1 cellular context compared by ENCODE assay signal in genomic region chr7:65981965-65982792, GRCh38.
TF ChIP-seq lines count a peak whose summit lies in the region.

Gene GUSB, minus strand, starts transcription at chr7:65982213. Its CDS starts 30 bp downstream, at chr7:65982183.

TF ChIP-seq in K562, 482 proteins besides CTCF, POLR2A, EP300 and RAD21 (continued from another document and continues in another):
- TF ChIP-seq PHB (CRISPR knock-in tag; IDR thresholded peaks at IDR 0.05) (peak; percentile 78; the same call in 1 of the 2 replicates), MXD1 (CRISPR knock-in tag; IDR thresholded peaks at IDR 0.05; ENCODE audit: borderline replicate concordance, poor library complexity, severe bottlenecking) (peak; percentile 47), RB1 (IDR thresholded peaks at IDR 0.05; ENCODE audit: low read depth) (peak; percentile 100), WHSC1 (IDR thresholded peaks at IDR 0.05; ENCODE audit: low read length) (no peak), REST (CRISPR knock-in tag; IDR thresholded peaks at IDR 0.05; ENCODE audit: low read depth) (0 out of 2 replicates have a peak, but pooled peaks have one; percentile 42), ZFPM2 (CRISPR knock-in tag; IDR thresholded peaks at IDR 0.05) (no peak), SMARCC2 (IDR thresholded peaks at IDR 0.05; ENCODE audit: low read depth) (no peak), ZNF695 (CRISPR knock-in tag; IDR thresholded peaks at IDR 0.05) (peak; percentile 66; the same call in 1 of the 2 replicates), USF1 (CRISPR knock-in tag; IDR thresholded peaks at IDR 0.05) (peak; percentile 91), SIN3A (IDR thresholded peaks at IDR 0.05; ENCODE audit: borderline replicate concordance in 2 of 2, control insufficient read depth in 1 of 2, low read depth in 2 of 2, low read length in 2 of 2) (peak in 1 of 2 experiments; percentile 84; a peak in 3 of 4 replicates), SP2 (IDR thresholded peaks at IDR 0.05; ENCODE audit: extremely low read depth, low read depth, low read length, poor library complexity, severe bottlenecking) (no peak), ZHX1 (conservative IDR thresholded peaks at IDR 0.05; ENCODE audit: low read length) (no peak), ZFP36 (IDR thresholded peaks at IDR 0.05; ENCODE audit: low read depth, low read length, partially characterized antibody) (no peak), ZNF175 (CRISPR knock-in tag; IDR thresholded peaks at IDR 0.05; ENCODE audit: low read depth) (peak; percentile 43; the same call in 1 of the 2 replicates), CTCFL (IDR thresholded peaks at IDR 0.05; ENCODE audit: borderline replicate concordance, insufficient read depth, low read depth, low read length, poor library complexity, severe bottlenecking) (peak; percentile 4), MXI1 (IDR thresholded peaks at IDR 0.05; ENCODE audit: low read depth, low read length) (peak; percentile 69; the same call in 1 of the 2 replicates), KLF1 (tag; IDR thresholded peaks at IDR 0.05) (peak; percentile 94), ATF4 (CRISPR knock-in tag; IDR thresholded peaks at IDR 0.05) (peak; percentile 67; the same call in 1 of the 2 replicates), ZEB2 (IDR thresholded peaks at IDR 0.05) (peak; percentile 7; the same call in 1 of the 2 replicates), ZNF277 (CRISPR knock-in tag; IDR thresholded peaks at IDR 0.05; ENCODE audit: borderline replicate concordance) (no peak)
- TF ChIP-seq, protein P1, sequence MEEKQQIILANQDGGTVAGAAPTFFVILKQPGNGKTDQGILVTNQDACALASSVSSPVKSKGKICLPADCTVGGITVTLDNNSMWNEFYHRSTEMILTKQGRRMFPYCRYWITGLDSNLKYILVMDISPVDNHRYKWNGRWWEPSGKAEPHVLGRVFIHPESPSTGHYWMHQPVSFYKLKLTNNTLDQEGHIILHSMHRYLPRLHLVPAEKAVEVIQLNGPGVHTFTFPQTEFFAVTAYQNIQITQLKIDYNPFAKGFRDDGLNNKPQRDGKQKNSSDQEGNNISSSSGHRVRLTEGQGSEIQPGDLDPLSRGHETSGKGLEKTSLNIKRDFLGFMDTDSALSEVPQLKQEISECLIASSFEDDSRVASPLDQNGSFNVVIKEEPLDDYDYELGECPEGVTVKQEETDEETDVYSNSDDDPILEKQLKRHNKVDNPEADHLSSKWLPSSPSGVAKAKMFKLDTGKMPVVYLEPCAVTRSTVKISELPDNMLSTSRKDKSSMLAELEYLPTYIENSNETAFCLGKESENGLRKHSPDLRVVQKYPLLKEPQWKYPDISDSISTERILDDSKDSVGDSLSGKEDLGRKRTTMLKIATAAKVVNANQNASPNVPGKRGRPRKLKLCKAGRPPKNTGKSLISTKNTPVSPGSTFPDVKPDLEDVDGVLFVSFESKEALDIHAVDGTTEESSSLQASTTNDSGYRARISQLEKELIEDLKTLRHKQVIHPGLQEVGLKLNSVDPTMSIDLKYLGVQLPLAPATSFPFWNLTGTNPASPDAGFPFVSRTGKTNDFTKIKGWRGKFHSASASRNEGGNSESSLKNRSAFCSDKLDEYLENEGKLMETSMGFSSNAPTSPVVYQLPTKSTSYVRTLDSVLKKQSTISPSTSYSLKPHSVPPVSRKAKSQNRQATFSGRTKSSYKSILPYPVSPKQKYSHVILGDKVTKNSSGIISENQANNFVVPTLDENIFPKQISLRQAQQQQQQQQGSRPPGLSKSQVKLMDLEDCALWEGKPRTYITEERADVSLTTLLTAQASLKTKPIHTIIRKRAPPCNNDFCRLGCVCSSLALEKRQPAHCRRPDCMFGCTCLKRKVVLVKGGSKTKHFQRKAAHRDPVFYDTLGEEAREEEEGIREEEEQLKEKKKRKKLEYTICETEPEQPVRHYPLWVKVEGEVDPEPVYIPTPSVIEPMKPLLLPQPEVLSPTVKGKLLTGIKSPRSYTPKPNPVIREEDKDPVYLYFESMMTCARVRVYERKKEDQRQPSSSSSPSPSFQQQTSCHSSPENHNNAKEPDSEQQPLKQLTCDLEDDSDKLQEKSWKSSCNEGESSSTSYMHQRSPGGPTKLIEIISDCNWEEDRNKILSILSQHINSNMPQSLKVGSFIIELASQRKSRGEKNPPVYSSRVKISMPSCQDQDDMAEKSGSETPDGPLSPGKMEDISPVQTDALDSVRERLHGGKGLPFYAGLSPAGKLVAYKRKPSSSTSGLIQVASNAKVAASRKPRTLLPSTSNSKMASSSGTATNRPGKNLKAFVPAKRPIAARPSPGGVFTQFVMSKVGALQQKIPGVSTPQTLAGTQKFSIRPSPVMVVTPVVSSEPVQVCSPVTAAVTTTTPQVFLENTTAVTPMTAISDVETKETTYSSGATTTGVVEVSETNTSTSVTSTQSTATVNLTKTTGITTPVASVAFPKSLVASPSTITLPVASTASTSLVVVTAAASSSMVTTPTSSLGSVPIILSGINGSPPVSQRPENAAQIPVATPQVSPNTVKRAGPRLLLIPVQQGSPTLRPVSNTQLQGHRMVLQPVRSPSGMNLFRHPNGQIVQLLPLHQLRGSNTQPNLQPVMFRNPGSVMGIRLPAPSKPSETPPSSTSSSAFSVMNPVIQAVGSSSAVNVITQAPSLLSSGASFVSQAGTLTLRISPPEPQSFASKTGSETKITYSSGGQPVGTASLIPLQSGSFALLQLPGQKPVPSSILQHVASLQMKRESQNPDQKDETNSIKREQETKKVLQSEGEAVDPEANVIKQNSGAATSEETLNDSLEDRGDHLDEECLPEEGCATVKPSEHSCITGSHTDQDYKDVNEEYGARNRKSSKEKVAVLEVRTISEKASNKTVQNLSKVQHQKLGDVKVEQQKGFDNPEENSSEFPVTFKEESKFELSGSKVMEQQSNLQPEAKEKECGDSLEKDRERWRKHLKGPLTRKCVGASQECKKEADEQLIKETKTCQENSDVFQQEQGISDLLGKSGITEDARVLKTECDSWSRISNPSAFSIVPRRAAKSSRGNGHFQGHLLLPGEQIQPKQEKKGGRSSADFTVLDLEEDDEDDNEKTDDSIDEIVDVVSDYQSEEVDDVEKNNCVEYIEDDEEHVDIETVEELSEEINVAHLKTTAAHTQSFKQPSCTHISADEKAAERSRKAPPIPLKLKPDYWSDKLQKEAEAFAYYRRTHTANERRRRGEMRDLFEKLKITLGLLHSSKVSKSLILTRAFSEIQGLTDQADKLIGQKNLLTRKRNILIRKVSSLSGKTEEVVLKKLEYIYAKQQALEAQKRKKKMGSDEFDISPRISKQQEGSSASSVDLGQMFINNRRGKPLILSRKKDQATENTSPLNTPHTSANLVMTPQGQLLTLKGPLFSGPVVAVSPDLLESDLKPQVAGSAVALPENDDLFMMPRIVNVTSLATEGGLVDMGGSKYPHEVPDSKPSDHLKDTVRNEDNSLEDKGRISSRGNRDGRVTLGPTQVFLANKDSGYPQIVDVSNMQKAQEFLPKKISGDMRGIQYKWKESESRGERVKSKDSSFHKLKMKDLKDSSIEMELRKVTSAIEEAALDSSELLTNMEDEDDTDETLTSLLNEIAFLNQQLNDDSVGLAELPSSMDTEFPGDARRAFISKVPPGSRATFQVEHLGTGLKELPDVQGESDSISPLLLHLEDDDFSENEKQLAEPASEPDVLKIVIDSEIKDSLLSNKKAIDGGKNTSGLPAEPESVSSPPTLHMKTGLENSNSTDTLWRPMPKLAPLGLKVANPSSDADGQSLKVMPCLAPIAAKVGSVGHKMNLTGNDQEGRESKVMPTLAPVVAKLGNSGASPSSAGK (IDR thresholded peaks at IDR 0.05) = peak; percentile 99
